ENCODE assay signal across 19 cellular contexts in genomic region chr2:134436706-134437105, GRCh38.
DNase-seq lines count a peak whose midpoint lies in the region; ATAC-seq and TF ChIP-seq lines count a peak whose summit lies in the region.
"Had no signal": no experiment of that assay in that cellular context is flagged by ENCODE, and none has a peak within 500 bp of the region (broad histone marks: within the 10 kb centered on the region; RNA-seq: fewer than 3 reads in every experiment).

No MANE protein-coding gene starts in this region.

- no peaks in the 10 kb centered on the region for H3K9me3 Mint-ChIP-seq in memory B cell
- H3K9me3 Mint-ChIP-seq: IgD-negative memory B cell had no signal

- H3K4me3 ChIP-seq in epithelial cell of esophagus (ENCODE audit: low read length): no peak overlapping the region
- H3K4me3 ChIP-seq: MG63 had no signal

- CTCF ChIA-PET in GM10248 (lab: Yijun Ruan, JAX): interaction anchor here (0.9 to 5.4 kb wide), 5 partner anchors 10 to 318 kb away, joined by 3 to 59 read pairs (median 9); no protein-coding TSS in a partner anchor

- ATAC-seq in memory B cell (ENCODE audit: low read depth): no peak
- ATAC-seq in HG03432 (IDR thresholded peaks at IDR 0.05; ENCODE audit: unreplicated experiment): no peak
- no peak for ATAC-seq in HG02970 (IDR thresholded peaks at IDR 0.05; ENCODE audit: low FRiP score, unreplicated experiment)

- H3K4me1 Mint-ChIP-seq in memory B cell: peaks cover 2% of the 10 kb centered on the region

- no peak overlapping the region for H3K4me3 Mint-ChIP-seq in memory B cell
- H3K4me3 Mint-ChIP-seq: IgD-negative memory B cell had no signal

- DNase-seq in GM10248 (ENCODE audit: extremely low spot score): peak; percentile 2
- peak; percentile 33 for DNase-seq in NCI-H226
- peak; percentile 77 for DNase-seq in epithelial cell of esophagus (ENCODE audit: low read depth)
- no peak for DNase-seq in memory B cell (ENCODE audit: low spot score in 2 of 2)
- DNase-seq in HUDEP-2 (lab: John Stamatoyannopoulos, UW; ENCODE audit: unreplicated experiment in 76 of 76): no peak
- DNase-seq in G401 (ENCODE audit: low spot score): no peak
- DNase-seq: Caco-2, Kasumi-1, MG63, NCI-H1092 treated with DMSO at 0.1 percent for 48 hours, NCI-H146, NCI-H2029 treated with DMSO at 0.1 percent for 48 hours, NCI-H2171 treated with DMSO at 0.1 percent for 48 hours, OCI-M1, SHP77, SK-N-SH had no signal

- TF ChIP-seq CTCF in GM10248 (IDR thresholded peaks at IDR 0.05; ENCODE audit: control extremely low read depth, extremely low read depth, low read depth, missing control alignments): no peak
- no peak for TF ChIP-seq CTCF in epithelial cell of esophagus (IDR thresholded peaks at IDR 0.05; ENCODE audit: insufficient read depth, low read depth, low read length, missing control alignments)

- peaks cover 43% of the 10 kb centered on the region for H3K36me3 Mint-ChIP-seq in memory B cell
- H3K36me3 Mint-ChIP-seq: IgD-negative memory B cell had no signal

- no peaks in the 10 kb centered on the region for H3K27me3 Mint-ChIP-seq in memory B cell
- H3K27me3 Mint-ChIP-seq: IgD-negative memory B cell had no signal

- POLR2A ChIA-PET in GM10248 (lab: Yijun Ruan, JAX): no interaction called here

- in situ Hi-C loops in G401 (cut with HindIII; ENCODE audit: low sequenced_read_pairs): no loop called here

- H3K27ac Mint-ChIP-seq in memory B cell: peak overlapping the region; percentile 74

Comparison
In these comparisons a context has a peak if more than half of its experiments do, and no peak if none do; other contexts are left out.
1. DNase-seq: peak in GM10248 (single experiment), NCI-H226 (single experiment) and epithelial cell of esophagus (single experiment); none in memory B cell (0 of 2), HUDEP-2 (0 of 76) and G401 (single experiment).